1 cellular context compared by ENCODE assay signal in the genomic region with DNA sequence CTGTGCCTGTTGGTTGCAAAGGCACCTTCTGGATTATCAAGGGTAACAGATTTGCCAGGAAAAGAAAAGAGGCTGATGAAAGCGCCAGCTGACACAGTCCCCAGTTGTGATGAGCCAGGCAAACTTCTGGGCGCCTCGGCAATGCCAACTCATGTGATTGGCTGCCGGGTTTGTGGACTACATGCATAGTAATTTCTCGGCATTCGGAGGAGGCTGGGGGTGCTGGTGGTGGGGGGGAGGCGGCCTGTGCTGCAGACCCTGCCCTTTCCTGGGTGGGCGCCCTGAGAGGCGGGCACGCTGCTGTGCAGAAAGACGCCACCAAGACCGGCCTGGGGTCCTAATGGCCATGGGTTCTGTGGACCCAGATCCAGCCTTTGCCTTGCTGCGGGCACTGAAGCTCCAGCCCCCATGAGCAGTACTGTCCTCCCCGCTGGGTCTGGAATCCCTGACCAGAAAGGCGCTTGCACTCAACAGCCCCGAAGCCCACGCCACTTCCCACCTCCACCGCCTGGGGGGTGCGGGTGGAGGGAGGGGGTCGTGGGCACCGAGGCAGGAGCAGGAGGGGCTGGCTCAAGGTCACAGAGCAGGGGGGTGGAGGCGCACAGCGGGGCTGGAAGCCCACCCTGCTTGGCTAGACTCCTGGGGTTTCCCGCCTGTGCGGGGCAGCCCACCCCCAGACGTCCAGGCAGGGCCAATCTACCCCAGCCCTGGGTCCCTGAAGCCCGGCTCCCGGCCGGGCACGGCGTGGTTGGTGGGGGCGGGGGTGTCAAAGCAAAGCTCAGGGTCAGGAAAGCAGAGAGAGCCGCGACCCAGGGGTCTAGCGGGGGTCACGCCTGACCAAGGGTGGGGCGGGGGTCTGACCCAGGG.
TF ChIP-seq lines count a peak whose summit lies in the region.

No MANE protein-coding gene starts in this region.

TF ChIP-seq in SK-N-SH treated with all-trans-retinoic acid at 6 μM for 48 hours, 23 proteins besides CTCF, POLR2A, EP300 and RAD21 (continued from another document):
- TF ChIP-seq, protein P1, sequence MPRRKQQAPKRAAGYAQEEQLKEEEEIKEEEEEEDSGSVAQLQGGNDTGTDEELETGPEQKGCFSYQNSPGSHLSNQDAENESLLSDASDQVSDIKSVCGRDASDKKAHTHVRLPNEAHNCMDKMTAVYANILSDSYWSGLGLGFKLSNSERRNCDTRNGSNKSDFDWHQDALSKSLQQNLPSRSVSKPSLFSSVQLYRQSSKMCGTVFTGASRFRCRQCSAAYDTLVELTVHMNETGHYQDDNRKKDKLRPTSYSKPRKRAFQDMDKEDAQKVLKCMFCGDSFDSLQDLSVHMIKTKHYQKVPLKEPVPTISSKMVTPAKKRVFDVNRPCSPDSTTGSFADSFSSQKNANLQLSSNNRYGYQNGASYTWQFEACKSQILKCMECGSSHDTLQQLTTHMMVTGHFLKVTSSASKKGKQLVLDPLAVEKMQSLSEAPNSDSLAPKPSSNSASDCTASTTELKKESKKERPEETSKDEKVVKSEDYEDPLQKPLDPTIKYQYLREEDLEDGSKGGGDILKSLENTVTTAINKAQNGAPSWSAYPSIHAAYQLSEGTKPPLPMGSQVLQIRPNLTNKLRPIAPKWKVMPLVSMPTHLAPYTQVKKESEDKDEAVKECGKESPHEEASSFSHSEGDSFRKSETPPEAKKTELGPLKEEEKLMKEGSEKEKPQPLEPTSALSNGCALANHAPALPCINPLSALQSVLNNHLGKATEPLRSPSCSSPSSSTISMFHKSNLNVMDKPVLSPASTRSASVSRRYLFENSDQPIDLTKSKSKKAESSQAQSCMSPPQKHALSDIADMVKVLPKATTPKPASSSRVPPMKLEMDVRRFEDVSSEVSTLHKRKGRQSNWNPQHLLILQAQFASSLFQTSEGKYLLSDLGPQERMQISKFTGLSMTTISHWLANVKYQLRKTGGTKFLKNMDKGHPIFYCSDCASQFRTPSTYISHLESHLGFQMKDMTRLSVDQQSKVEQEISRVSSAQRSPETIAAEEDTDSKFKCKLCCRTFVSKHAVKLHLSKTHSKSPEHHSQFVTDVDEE (CRISPR knock-in tag; IDR thresholded peaks at IDR 0.05): no peak
